In genomic region chr4:2480649-2481048, GRCh38 we compare ENCODE assay signal across 21 cellular contexts. TPM values are rescaled to one million over a fixed set of nuclear protein-coding genes. Genes with fewer than 3 reads are reported as not detected.
DNase-seq lines count a peak whose midpoint lies in the region; ATAC-seq and TF ChIP-seq lines count a peak whose summit lies in the region.
"Had no signal": no experiment of that assay in that cellular context is flagged by ENCODE, and none has a peak within 500 bp of the region (broad histone marks: within the 10 kb centered on the region; RNA-seq: fewer than 3 reads in every experiment).

No MANE protein-coding gene starts in this region.

- peak overlapping the region in 2 of 3 donors; percentile 14 to 60 for H3K27ac Mint-ChIP-seq in CD4-positive, CD25-positive, alpha-beta regulatory T cell
- H3K27ac Mint-ChIP-seq in IgD-negative memory B cell: peak overlapping the region in 2 of 3 donors; percentile 47 to 87
- H3K27ac Mint-ChIP-seq in activated naive CD8-positive, alpha-beta T cell treated with anti-CD3 and anti-CD28 coated beads, Interleukin-2, amount 50 U/mL, for 24 hours: peak overlapping the region; percentile 52
- peak overlapping the region; percentile 57 to 78 for H3K27ac Mint-ChIP-seq in natural killer cell

- no peaks in the 10 kb centered on the region for H3K9me3 Mint-ChIP-seq in CD4-positive, CD25-positive, alpha-beta regulatory T cell
- H3K9me3 Mint-ChIP-seq in IgD-negative memory B cell: no peaks in the 10 kb centered on the region
- H3K9me3 Mint-ChIP-seq in activated naive CD8-positive, alpha-beta T cell treated with anti-CD3 and anti-CD28 coated beads, Interleukin-2, amount 50 U/mL, for 24 hours: no peaks in the 10 kb centered on the region
- H3K9me3 Mint-ChIP-seq in natural killer cell: no peaks in the 10 kb centered on the region
- H3K9me3 Mint-ChIP-seq: activated CD4-positive, alpha-beta T cell treated with anti-CD3 and anti-CD28 coated beads, Interleukin-2, amount 10 ng/mL, durations not matched to agents 7 days and 5 days had no signal

- peak overlapping the region; percentile 13 to 88 (median 76) for H3K4me3 Mint-ChIP-seq in CD4-positive, CD25-positive, alpha-beta regulatory T cell
- H3K4me3 Mint-ChIP-seq in IgD-negative memory B cell (peak overlapping the region in 2 of 4 donors; percentile 15 to 75), natural killer cell (peak overlapping the region; percentile 1)
- H3K4me3 Mint-ChIP-seq in activated naive CD8-positive, alpha-beta T cell treated with anti-CD3 and anti-CD28 coated beads, Interleukin-2, amount 50 U/mL, for 24 hours: no peak overlapping the region
- H3K4me3 Mint-ChIP-seq: activated CD4-positive, alpha-beta T cell treated with anti-CD3 and anti-CD28 coated beads, Interleukin-2, amount 10 ng/mL, durations not matched to agents 7 days and 5 days had no signal

- intact Hi-C loops in natural killer cell (cut with micrococcal nuclease): no loop called here

- peaks cover 96% of the 10 kb centered on the region for H3K4me1 ChIP-seq in CD4-positive, CD25-positive, alpha-beta regulatory T cell (ENCODE audit: control insufficient read depth, insufficient read depth, low read length, poor library complexity, severe bottlenecking)

- no peaks in the 10 kb centered on the region for H3K27me3 ChIP-seq in CD4-positive, CD25-positive, alpha-beta regulatory T cell (ENCODE audit: control insufficient read depth, insufficient read depth, low read length)
- H3K27me3 ChIP-seq: adrenal gland, cardiac muscle cell, heart left ventricle, testis had no signal

- H3K4me3 ChIP-seq in CD4-positive, CD25-positive, alpha-beta regulatory T cell (ENCODE audit: low read depth, low read length): peak overlapping the region; percentile 20
- H3K4me3 ChIP-seq: adrenal gland, cardiac muscle cell, heart left ventricle, testis had no signal

- peaks cover 27 to 97% (median 87%) of the 10 kb centered on the region in 4 donors for H3K4me1 Mint-ChIP-seq in CD4-positive, CD25-positive, alpha-beta regulatory T cell
- peaks cover 61 to 78% (median 77%) of the 10 kb centered on the region in 3 donors for H3K4me1 Mint-ChIP-seq in IgD-negative memory B cell
- H3K4me1 Mint-ChIP-seq in activated naive CD8-positive, alpha-beta T cell treated with anti-CD3 and anti-CD28 coated beads, Interleukin-2, amount 50 U/mL, for 24 hours: peaks cover 93% of the 10 kb centered on the region
- H3K4me1 Mint-ChIP-seq in natural killer cell: peaks cover 92 to 94% of the 10 kb centered on the region in 2 donors

- peaks cover 5% of the 10 kb centered on the region for H3K36me3 ChIP-seq in CD4-positive, CD25-positive, alpha-beta regulatory T cell (ENCODE audit: control insufficient read depth, insufficient read depth, low read length)
- H3K36me3 ChIP-seq: adrenal gland, cardiac muscle cell had no signal

- H3K9me3 ChIP-seq in CD4-positive, CD25-positive, alpha-beta regulatory T cell (ENCODE audit: control insufficient read depth in 2 of 2, low read length in 2 of 2): no peaks in the 10 kb centered on the region
- H3K9me3 ChIP-seq: adrenal gland, heart left ventricle, testis had no signal

- ATAC-seq in CD4-positive, CD25-positive, alpha-beta regulatory T cell (ENCODE audit: low read depth in 2 of 2): no peak
- ATAC-seq in activated naive CD8-positive, alpha-beta T cell treated with anti-CD3 and anti-CD28 coated beads, Interleukin-2, amount 50 U/mL, for 24 hours: no peak
- ATAC-seq in natural killer cell: no peak
- ATAC-seq: heart left ventricle, SK-N-SH treated with all-trans-retinoic acid at 6 μM for 48 hours had no signal

- H3K36me3 Mint-ChIP-seq in CD4-positive, CD25-positive, alpha-beta regulatory T cell: peaks cover 25% of the 10 kb centered on the region
- H3K36me3 Mint-ChIP-seq in IgD-negative memory B cell: peaks cover 2% of the 10 kb centered on the region
- peaks cover 43% of the 10 kb centered on the region for H3K36me3 Mint-ChIP-seq in activated naive CD8-positive, alpha-beta T cell treated with anti-CD3 and anti-CD28 coated beads, Interleukin-2, amount 50 U/mL, for 24 hours (ENCODE audit: low read depth)
- no peaks in the 10 kb centered on the region for H3K36me3 Mint-ChIP-seq in natural killer cell

- H3K27ac ChIP-seq in CD4-positive, CD25-positive, alpha-beta regulatory T cell (ENCODE audit: insufficient read depth, low read length, poor library complexity, severe bottlenecking): peak overlapping the region; percentile 17
- H3K27ac ChIP-seq: adrenal gland, cardiac muscle cell, testis had no signal

- no peaks in the 10 kb centered on the region for H3K27me3 Mint-ChIP-seq in CD4-positive, CD25-positive, alpha-beta regulatory T cell
- H3K27me3 Mint-ChIP-seq in IgD-negative memory B cell (no peaks in the 10 kb centered on the region), natural killer cell (ENCODE audit: low read depth in 2 of 2) (no peaks in the 10 kb centered on the region)
- no peaks in the 10 kb centered on the region for H3K27me3 Mint-ChIP-seq in activated naive CD8-positive, alpha-beta T cell treated with anti-CD3 and anti-CD28 coated beads, Interleukin-2, amount 50 U/mL, for 24 hours
- H3K27me3 Mint-ChIP-seq: activated CD4-positive, alpha-beta T cell treated with anti-CD3 and anti-CD28 coated beads, Interleukin-2, amount 10 ng/mL, durations not matched to agents 7 days and 5 days had no signal

- TF ChIP-seq CTCF in natural killer cell (IDR thresholded peaks at IDR 0.05): no peak

- no peak for DNase-seq in CD4-positive, CD25-positive, alpha-beta regulatory T cell
- no peak for DNase-seq in activated naive CD8-positive, alpha-beta T cell treated with anti-CD3 and anti-CD28 coated beads, Interleukin-2, amount 50 U/mL, for 24 hours
- DNase-seq in natural killer cell (no peak), DMS114 treated with DMSO at 0.1 percent for 48 hours (lab: John Stamatoyannopoulos, UW; ENCODE audit: unreplicated experiment) (no peak), AG20443 (ENCODE audit: low spot score) (no peak), hepatic stellate cell (ENCODE audit: low spot score) (no peak)
- DNase-seq: activated CD4-positive, alpha-beta T cell treated with anti-CD3 and anti-CD28 coated beads, Interleukin-2, amount 10 ng/mL, durations not matched to agents 7 days and 5 days; activated T-cell treated with anti-CD3 and anti-CD28 coated beads, Interleukin-2, amount 50 U/mL, for 1 hour; adrenal gland; DMS 273 treated with DMSO at 0.1 percent for 48 hours; effector CD8-positive, alpha-beta T cell; heart left ventricle; mesenchymal stem cell; NCI-H1417; NCI-H2171; NCI-H748 treated with DMSO at 0.1 percent for 48 hours; stimulated activated CD4-positive, alpha-beta T cell treated with anti-CD3 and anti-CD28 coated beads, Interleukin-12 subunit alpha, Interleukin-12 subunit beta, amount 100 ng/mL, for 4 hours; testis had no signal

RNA-seq across cellular contexts. Expression of gene RNF4, which starts 11.7 kb away (rescaled TPM):
- 111 TPM for total RNA-seq in CD4-positive, CD25-positive, alpha-beta regulatory T cell
- polyA plus RNA-seq in CD4-positive, CD25-positive, alpha-beta regulatory T cell: 10 to 100 TPM; 72.0 to 94.4 (median 83.0) TPM
- polyA plus RNA-seq in IgD-negative memory B cell: 94.0 TPM
- total RNA-seq in natural killer cell: 100 to 1,000 TPM; 103 to 130 (median 123) TPM

RNA-seq across cellular contexts. Expression of gene FAM193A, which starts 55.8 kb away (rescaled TPM):
- total RNA-seq in CD4-positive, CD25-positive, alpha-beta regulatory T cell: 44.3 TPM
- polyA plus RNA-seq in CD4-positive, CD25-positive, alpha-beta regulatory T cell: 1 to 10 TPM in 2 of 4 donors, under 1 TPM in 2; 0.71 to 1.9 (median 1.3) TPM
- polyA plus RNA-seq in IgD-negative memory B cell: 6.3 TPM
- 10 to 100 TPM; 39.4 to 49.3 (median 48.1) TPM for total RNA-seq in natural killer cell
